ENCODE assay signal across 1 cellular context in the genomic region with DNA sequence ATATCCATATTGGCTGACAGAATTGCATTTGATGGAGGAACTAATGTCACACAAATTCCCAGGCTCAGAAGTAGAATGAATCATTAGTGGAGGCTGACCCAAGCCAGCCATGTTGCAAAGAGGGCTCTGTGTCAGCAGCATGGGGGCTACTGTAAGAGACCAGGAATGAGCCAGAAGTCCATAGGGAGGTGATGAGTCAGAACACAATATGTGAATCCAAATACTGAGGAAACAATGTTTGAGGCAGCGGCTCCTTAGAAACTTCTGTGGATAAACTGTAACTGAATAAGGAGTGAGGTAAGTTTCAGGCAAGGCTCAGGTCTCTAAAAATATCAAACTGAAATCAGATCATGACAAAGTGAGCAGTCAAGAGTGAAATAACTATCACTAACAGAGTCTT.
TF ChIP-seq lines count a peak whose summit lies in the region.

No MANE protein-coding gene starts in this region.

TF ChIP-seq in A549, 52 proteins besides CTCF, POLR2A, EP300 and RAD21 (continued from another document):
- TF ChIP-seq HOXA7 (CRISPR knock-in tag; IDR thresholded peaks at IDR 0.05) (no peak), CHD4 (IDR thresholded peaks at IDR 0.05; ENCODE audit: borderline replicate concordance) (no peak), KDM5A (IDR thresholded peaks at IDR 0.05) (no peak), CBX8 (IDR thresholded peaks at IDR 0.05) (no peak), FOSB (CRISPR knock-in tag; IDR thresholded peaks at IDR 0.05) (no peak), MAZ (IDR thresholded peaks at IDR 0.05; ENCODE audit: borderline replicate concordance, low read depth, low read length) (no peak), NPAS2 (CRISPR knock-in tag; IDR thresholded peaks at IDR 0.05; ENCODE audit: borderline replicate concordance) (no peak), MAFK (IDR thresholded peaks at IDR 0.05; ENCODE audit: partially characterized antibody) (peak; percentile 26), HOXB5 (CRISPR knock-in tag; IDR thresholded peaks at IDR 0.05) (0 out of 2 replicates have a peak, but pooled peaks have one; percentile 13), CBX2 (IDR thresholded peaks at IDR 0.05; ENCODE audit: borderline replicate concordance, low read depth) (no peak), CEBPB (IDR thresholded peaks at IDR 0.05) (peak; percentile 34 to 63; a peak in 2 of 4 replicates), KDM1A (IDR thresholded peaks at IDR 0.05; ENCODE audit: low read depth) (no peak)
- TF ChIP-seq, protein P1, sequence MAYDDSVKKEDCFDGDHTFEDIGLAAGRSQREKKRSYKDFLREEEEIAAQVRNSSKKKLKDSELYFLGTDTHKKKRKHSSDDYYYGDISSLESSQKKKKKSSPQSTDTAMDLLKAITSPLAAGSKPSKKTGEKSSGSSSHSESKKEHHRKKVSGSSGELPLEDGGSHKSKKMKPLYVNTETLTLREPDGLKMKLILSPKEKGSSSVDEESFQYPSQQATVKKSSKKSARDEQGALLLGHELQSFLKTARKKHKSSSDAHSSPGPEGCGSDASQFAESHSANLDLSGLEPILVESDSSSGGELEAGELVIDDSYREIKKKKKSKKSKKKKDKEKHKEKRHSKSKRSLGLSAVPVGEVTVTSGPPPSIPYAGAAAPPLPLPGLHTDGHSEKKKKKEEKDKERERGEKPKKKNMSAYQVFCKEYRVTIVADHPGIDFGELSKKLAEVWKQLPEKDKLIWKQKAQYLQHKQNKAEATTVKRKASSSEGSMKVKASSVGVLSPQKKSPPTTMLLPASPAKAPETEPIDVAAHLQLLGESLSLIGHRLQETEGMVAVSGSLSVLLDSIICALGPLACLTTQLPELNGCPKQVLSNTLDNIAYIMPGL (CRISPR knock-in tag; IDR thresholded peaks at IDR 0.05; ENCODE audit: borderline replicate concordance), result no peak
